In the genomic region with DNA sequence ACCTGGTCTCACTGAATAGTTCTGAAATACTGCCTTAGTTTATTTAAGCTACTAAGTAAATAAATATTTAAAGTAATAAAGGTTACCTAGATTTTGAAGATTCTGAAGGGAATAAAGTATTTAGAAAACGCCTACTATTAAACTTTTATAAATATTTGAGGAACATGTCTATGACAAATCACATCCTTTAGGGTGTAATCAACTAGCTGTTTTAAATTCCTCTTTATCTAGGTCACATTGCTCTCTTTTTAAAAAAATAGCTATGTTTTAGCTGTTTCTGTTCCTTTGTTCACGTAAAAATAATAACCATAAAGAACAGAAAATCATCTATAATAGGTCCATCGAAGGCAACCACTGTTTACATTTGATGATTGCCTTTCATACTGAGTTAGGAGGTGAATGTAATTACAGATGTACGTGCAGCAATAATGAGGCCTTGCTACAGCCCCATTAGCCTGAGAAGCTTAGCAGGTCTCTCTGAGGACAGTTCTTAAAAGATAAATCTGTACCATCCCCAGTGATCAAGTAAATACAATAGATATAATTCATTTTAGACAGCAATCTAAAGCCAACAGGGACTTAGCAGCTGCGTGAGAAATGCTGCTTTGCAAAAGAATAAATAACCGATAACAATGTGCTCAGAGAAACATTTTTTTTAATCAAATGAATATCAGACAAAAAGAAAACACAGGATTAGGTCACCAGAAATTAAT, we compare ENCODE assay signal across 16 cellular contexts.
DNase-seq lines count a peak whose midpoint lies in the region; ATAC-seq and TF ChIP-seq lines count a peak whose summit lies in the region.
"Had no signal": no experiment of that assay in that cellular context is flagged by ENCODE, and none has a peak within 500 bp of the region (broad histone marks: within the 10 kb centered on the region; RNA-seq: fewer than 3 reads in every experiment).

No MANE protein-coding gene starts in this region.

- DNase-seq in NCI-H1105 (lab: John Stamatoyannopoulos, UW), result peak; percentile 70
- DNase-seq in NCI-H748 treated with DMSO at 0.1 percent for 48 hours (lab: John Stamatoyannopoulos, UW), result peak; percentile 96
- DNase-seq in choroid plexus epithelial cell (ENCODE audit: low read depth), result peak; percentile 46
- no peak for DNase-seq in osteocyte (ENCODE audit: extremely low spot score, unreplicated experiment)
- no peak for DNase-seq in progenitor cell of endocrine pancreas (ENCODE audit: low spot score, unreplicated experiment)
- DNase-seq: activated CD4-positive, alpha-beta memory T cell treated with anti-CD3 and anti-CD28 coated beads for 36 hours; adrenal gland; islet precursor cell; Karpas-422; mesendoderm; NCI-H2171; SJCRH30; stimulated activated CD4-positive, alpha-beta T cell treated with anti-CD3 and anti-CD28 coated beads, Interleukin-2, amount 100 ng/mL, for 48 hours had no signal

- no peak for ATAC-seq in activated T-helper 17 cell treated with anti-CD3 and anti-CD28 coated beads, Interleukin-2, amount 50 U/mL, for 72 hours (replicated peaks)
- ATAC-seq in HG03571 (IDR thresholded peaks at IDR 0.05; ENCODE audit: unreplicated experiment), result no peak

- H3K36me3 Mint-ChIP-seq in osteocyte (ENCODE audit: unreplicated experiment) (no peaks in the 10 kb centered on the region), progenitor cell of endocrine pancreas (ENCODE audit: insufficient read depth) (peaks cover 1% of the 10 kb centered on the region)
- no peaks in the 10 kb centered on the region for H3K36me3 Mint-ChIP-seq in activated T-helper 17 cell treated with anti-CD3 and anti-CD28 coated beads, Interleukin-2, amount 50 U/mL, for 72 hours (ENCODE audit: low read depth)
- H3K36me3 Mint-ChIP-seq: activated CD4-positive, alpha-beta memory T cell treated with anti-CD3 and anti-CD28 coated beads for 36 hours had no signal

- H3K4me3 Mint-ChIP-seq in osteocyte (ENCODE audit: unreplicated experiment) (peak overlapping the region; percentile 42), progenitor cell of endocrine pancreas (ENCODE audit: low read depth) (no peak overlapping the region)
- no peak overlapping the region for H3K4me3 Mint-ChIP-seq in activated T-helper 17 cell treated with anti-CD3 and anti-CD28 coated beads, Interleukin-2, amount 50 U/mL, for 72 hours
- H3K4me3 Mint-ChIP-seq: activated CD4-positive, alpha-beta memory T cell treated with anti-CD3 and anti-CD28 coated beads for 36 hours; activated T-helper 1 cell treated with anti-CD3 and anti-CD28 coated beads, Interleukin-12 subunit alpha, Interleukin-12 subunit beta, Interleukin-2, Interleukin-4 antibody, amounts not matched to agents 30 ng/mL and 10 ng/mL and 1 ng/mL, durations not matched to agents 14 hours and 24 hours and 36 hours had no signal

- TF ChIP-seq CTCF in choroid plexus epithelial cell (conservative IDR thresholded peaks at IDR 0.05; ENCODE audit: low read depth, low read length) (no peak), osteocyte (IDR thresholded peaks at IDR 0.05) (no peak), progenitor cell of endocrine pancreas (IDR thresholded peaks at IDR 0.05; ENCODE audit: unreplicated experiment) (no peak)

- H3K9me3 Mint-ChIP-seq in osteocyte (ENCODE audit: unreplicated experiment) (no peaks in the 10 kb centered on the region), progenitor cell of endocrine pancreas (ENCODE audit: low read depth) (no peaks in the 10 kb centered on the region)
- H3K9me3 Mint-ChIP-seq in activated T-helper 17 cell treated with anti-CD3 and anti-CD28 coated beads, Interleukin-2, amount 50 U/mL, for 72 hours, result peaks cover under 1% of the 10 kb centered on the region
- H3K9me3 Mint-ChIP-seq: activated T-helper 1 cell treated with anti-CD3 and anti-CD28 coated beads, Interleukin-12 subunit alpha, Interleukin-12 subunit beta, Interleukin-2, Interleukin-4 antibody, amounts not matched to agents 30 ng/mL and 10 ng/mL and 1 ng/mL, durations not matched to agents 14 hours and 24 hours and 36 hours had no signal

- H3K4me3 ChIP-seq in choroid plexus epithelial cell (ENCODE audit: low read depth, low read length), result no peak overlapping the region
- H3K4me3 ChIP-seq: adrenal gland, SJCRH30 had no signal

- H3K27ac Mint-ChIP-seq in osteocyte (ENCODE audit: unreplicated experiment) (peak overlapping the region; percentile 73), progenitor cell of endocrine pancreas (no peak overlapping the region)
- H3K27ac Mint-ChIP-seq in activated T-helper 17 cell treated with anti-CD3 and anti-CD28 coated beads, Interleukin-2, amount 50 U/mL, for 72 hours, result no peak overlapping the region
- H3K27ac Mint-ChIP-seq: activated CD4-positive, alpha-beta memory T cell treated with anti-CD3 and anti-CD28 coated beads for 36 hours; activated T-helper 1 cell treated with anti-CD3 and anti-CD28 coated beads, Interleukin-12 subunit alpha, Interleukin-12 subunit beta, Interleukin-2, Interleukin-4 antibody, amounts not matched to agents 30 ng/mL and 10 ng/mL and 1 ng/mL, durations not matched to agents 14 hours and 24 hours and 36 hours had no signal

- H3K4me1 Mint-ChIP-seq in osteocyte (ENCODE audit: unreplicated experiment) (peaks cover 33% of the 10 kb centered on the region), progenitor cell of endocrine pancreas (ENCODE audit: low read depth) (peaks cover 15% of the 10 kb centered on the region)
- no peaks in the 10 kb centered on the region for H3K4me1 Mint-ChIP-seq in activated T-helper 17 cell treated with anti-CD3 and anti-CD28 coated beads, Interleukin-2, amount 50 U/mL, for 72 hours

- H3K27me3 Mint-ChIP-seq in osteocyte (ENCODE audit: unreplicated experiment) (no peaks in the 10 kb centered on the region), progenitor cell of endocrine pancreas (no peaks in the 10 kb centered on the region)
- H3K27me3 Mint-ChIP-seq in activated T-helper 17 cell treated with anti-CD3 and anti-CD28 coated beads, Interleukin-2, amount 50 U/mL, for 72 hours, result no peaks in the 10 kb centered on the region
- H3K27me3 Mint-ChIP-seq: activated CD4-positive, alpha-beta memory T cell treated with anti-CD3 and anti-CD28 coated beads for 36 hours had no signal

Comparison
In these comparisons a context has a peak if more than half of its experiments do, and no peak if none do; other contexts are left out.
1. DNase-seq: peak in NCI-H1105 (single experiment), NCI-H748 treated with DMSO at 0.1 percent for 48 hours (single experiment) and choroid plexus epithelial cell (single experiment); none in osteocyte (single experiment) and progenitor cell of endocrine pancreas (single experiment).